18 cellular contexts compared by ENCODE assay signal in the genomic region with DNA sequence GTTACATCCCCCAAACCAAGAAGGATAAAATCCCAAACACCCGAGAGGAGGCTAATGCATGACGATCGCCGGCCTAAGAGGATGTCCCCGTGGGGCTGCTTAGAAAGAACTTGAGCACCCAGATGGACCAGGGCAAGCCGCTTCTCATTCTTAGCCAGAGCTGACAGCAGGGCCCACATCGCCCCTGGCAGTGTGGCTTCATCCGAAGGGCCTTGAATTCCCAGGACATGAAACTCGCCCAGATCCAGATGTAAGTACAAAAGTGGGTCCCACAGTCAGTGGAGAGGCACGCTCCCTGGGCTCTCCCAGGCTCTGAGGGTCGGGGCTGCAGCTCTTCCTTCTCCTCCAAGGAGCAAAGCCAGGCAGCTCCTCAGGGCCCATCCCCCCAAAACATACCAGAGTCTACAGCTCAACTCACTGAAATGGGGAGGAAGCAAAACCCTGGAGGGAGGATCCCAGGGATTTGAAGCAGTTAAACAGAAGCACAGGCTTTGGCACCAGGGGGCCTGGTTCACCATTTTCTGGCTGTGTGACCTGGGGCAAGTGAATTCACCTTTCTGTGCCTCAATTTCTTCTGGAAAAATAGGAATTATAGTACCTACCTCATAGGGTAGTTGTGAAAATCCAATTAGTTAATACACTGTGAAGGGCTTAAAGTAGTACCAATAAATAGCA.
DNase-seq lines count a peak whose midpoint lies in the region; ATAC-seq and TF ChIP-seq lines count a peak whose summit lies in the region.
"Had no signal": no experiment of that assay in that cellular context is flagged by ENCODE, and none has a peak within 500 bp of the region (broad histone marks: within the 10 kb centered on the region; RNA-seq: fewer than 3 reads in every experiment).

No MANE protein-coding gene starts in this region.

- DNase-seq in AG20443 (ENCODE audit: low spot score) (peak; percentile 69), HFFc6 (peak; percentile 23), fibroblast of peridontal ligament (ENCODE audit: extremely low read depth) (peak; percentile 57), neuronal stem cell (ENCODE audit: low spot score) (no peak), Caco-2 (no peak)
- DNase-seq in stimulated activated naive CD4-positive, alpha-beta T cell (lab: John Stamatoyannopoulos, UW) = no peak
- DNase-seq in stimulated activated CD4-positive, alpha-beta T cell treated with anti-CD3 and anti-CD28 coated beads, Interleukin-12 subunit alpha, Interleukin-12 subunit beta, amount 100 ng/mL, for 4 hours = no peak
- DNase-seq: activated B cell treated with CpG ODN at 0.5 μM for 24 hours; activated gamma-delta T cell treated with Interleukin-2 at 50 U/mL for 16 hours; BE2C; GOT3; left colon; NCI-H2107; NCI-H526 treated with DMSO at 0.1 percent for 48 hours; stimulated activated CD4-positive, alpha-beta T cell treated with anti-CD3 and anti-CD28 coated beads, Interleukin-2, amount 100 ng/mL, for 24 hours had no signal

- H3K36me3 Mint-ChIP-seq in HFFc6 (ENCODE audit: low read depth) = no peaks in the 10 kb centered on the region
- H3K36me3 Mint-ChIP-seq in Caco-2 (ENCODE audit: insufficient read depth, unreplicated experiment) = no peaks in the 10 kb centered on the region

- BruUV-seq in Caco-2 (replicated peaks; lab: Mats Ljungman, UMichigan) = no TSS peak

- H3K9me3 Mint-ChIP-seq in HFFc6 = no peaks in the 10 kb centered on the region
- H3K9me3 Mint-ChIP-seq in Caco-2 (ENCODE audit: unreplicated experiment) = no peaks in the 10 kb centered on the region
- H3K9me3 Mint-ChIP-seq: activated B cell treated with CpG ODN at 0.5 μM for 24 hours had no signal

- peak overlapping the region; percentile 21 for H2AK5ac ChIP-seq in neuronal stem cell (ENCODE audit: low read depth, low read length)

- CTCF ChIA-PET in Caco-2 (lab: Charles Lee) = no interaction called here

- H3K27me3 ChIP-seq in neuronal stem cell (ENCODE audit: control insufficient read depth in 3 of 3, insufficient read depth in 3 of 3, low read depth in 1 of 3, low read length in 3 of 3) (peaks cover 0 to 1% (median 0%) of the 10 kb centered on the region in 3 experiments), Caco-2 (replicated peaks; ENCODE audit: control insufficient read depth, insufficient read depth, low read length) (no peaks in the 10 kb centered on the region)
- H3K27me3 ChIP-seq: BE2C, tibial nerve had no signal

- intact Hi-C loops in Caco-2 (cut with micrococcal nuclease; ENCODE audit: unreplicated experiment) = no loop called here

- no peaks in the 10 kb centered on the region for H3K79me1 ChIP-seq in neuronal stem cell (ENCODE audit: low read depth, low read length)

- no peak overlapping the region for H3K23ac ChIP-seq in neuronal stem cell (ENCODE audit: low read depth, low read length, poor library complexity)

- H2BK5ac ChIP-seq in neuronal stem cell (ENCODE audit: low read length) = no peak overlapping the region

- POLR2A ChIA-PET in Caco-2 (lab: Charles Lee) = no interaction called here

- H2BK15ac ChIP-seq in neuronal stem cell (ENCODE audit: low read length) = peak overlapping the region; percentile 50

- H3K4me2 ChIP-seq in neuronal stem cell (ENCODE audit: insufficient read depth, low read length, poor library complexity, severe bottlenecking) = no peak overlapping the region

- H3K9ac ChIP-seq in neuronal stem cell (ENCODE audit: low read depth, low read length, poor library complexity) = no peak overlapping the region

- H3K14ac ChIP-seq in neuronal stem cell (ENCODE audit: low read length) = no peak overlapping the region

- H3K36me3 ChIP-seq in neuronal stem cell (replicated peaks in 1 of 2; ENCODE audit: control insufficient read depth in 2 of 2, insufficient read depth in 2 of 2, low read length in 2 of 2) (peaks cover 0 to 2% of the 10 kb centered on the region in 2 donors), Caco-2 (ENCODE audit: control insufficient read depth, insufficient read depth, low read length) (no peaks in the 10 kb centered on the region)
- H3K36me3 ChIP-seq: BE2C, tibial nerve had no signal

- H3K4me1 Mint-ChIP-seq in HFFc6 (ENCODE audit: low read depth) (peaks cover 28% of the 10 kb centered on the region), Caco-2 (ENCODE audit: low read depth, unreplicated experiment) (no peaks in the 10 kb centered on the region)
- H3K4me1 Mint-ChIP-seq: activated B cell treated with CpG ODN at 0.5 μM for 24 hours had no signal

- no peak overlapping the region for H3K27ac Mint-ChIP-seq in HFFc6
- H3K27ac Mint-ChIP-seq in Caco-2 (ENCODE audit: unreplicated experiment) = no peak overlapping the region
- H3K27ac Mint-ChIP-seq: activated B cell treated with CpG ODN at 0.5 μM for 24 hours had no signal

- H3K4me3 Mint-ChIP-seq in HFFc6 (no peak overlapping the region), Caco-2 (ENCODE audit: unreplicated experiment) (no peak overlapping the region)
- H3K4me3 Mint-ChIP-seq: activated B cell treated with CpG ODN at 0.5 μM for 24 hours had no signal

- H2AFZ ChIP-seq in neuronal stem cell (ENCODE audit: low read length) = no peak overlapping the region

- H3K18ac ChIP-seq in neuronal stem cell (ENCODE audit: low read length) = peak overlapping the region; percentile 76

- ATAC-seq in GM19397 (IDR thresholded peaks at IDR 0.05; ENCODE audit: unreplicated experiment) = no peak
- ATAC-seq: HepG2, left colon had no signal

- no peak overlapping the region for H2BK120ac ChIP-seq in neuronal stem cell (ENCODE audit: low read depth, low read length)

- no peak overlapping the region for H3K4ac ChIP-seq in neuronal stem cell (ENCODE audit: low read length)

- no peak overlapping the region for H3K27ac ChIP-seq in neuronal stem cell (replicated peaks; ENCODE audit: low read length)

- peaks cover 14% of the 10 kb centered on the region for H3K27me3 Mint-ChIP-seq in HFFc6 (ENCODE audit: insufficient read depth)
- H3K27me3 Mint-ChIP-seq in Caco-2 (ENCODE audit: insufficient read depth, unreplicated experiment) = no peaks in the 10 kb centered on the region

- TF ChIP-seq CTCF in HFFc6 (IDR thresholded peaks at IDR 0.05) = no peak
- TF ChIP-seq CTCF in Caco-2 (IDR thresholded peaks at IDR 0.05; ENCODE audit: insufficient read depth in 1 of 2, low read depth in 1 of 2, low read length in 1 of 2, severe bottlenecking in 1 of 2, unreplicated experiment in 1 of 2) = no peak

- peaks cover 39 to 50% of the 10 kb centered on the region in 2 donors for H3K4me1 ChIP-seq in neuronal stem cell (ENCODE audit: control insufficient read depth in 2 of 2, insufficient read depth in 1 of 2, low read depth in 1 of 2, low read length in 2 of 2)
- H3K4me1 ChIP-seq in Caco-2 = no peaks in the 10 kb centered on the region

- no CpG with 5 or more reads among the region's 11 CpGs for WGBS in neuronal stem cell (ENCODE audit: extremely low coverage in 2 of 2, insufficient read length in 2 of 2, insufficient replicate concordance in 1 of 2), 2 donors

- no peak overlapping the region for H3K4me3 ChIP-seq in neuronal stem cell (ENCODE audit: low read length in 2 of 2)
- no peak overlapping the region for H3K4me3 ChIP-seq in Caco-2 (ENCODE audit: low read depth, low read length)
- H3K4me3 ChIP-seq: tibial nerve had no signal

- no peak overlapping the region for H4K8ac ChIP-seq in neuronal stem cell (ENCODE audit: low read depth, low read length)

- H4K91ac ChIP-seq in neuronal stem cell (ENCODE audit: low read depth, low read length, poor library complexity) = no peak overlapping the region

- H2BK12ac ChIP-seq in neuronal stem cell (ENCODE audit: low read length) = peak overlapping the region; percentile 14

- H3K9me3 ChIP-seq in neuronal stem cell (replicated peaks in 1 of 2; ENCODE audit: control insufficient read depth in 2 of 2, insufficient read depth in 1 of 2, low read depth in 1 of 2, low read length in 2 of 2) (no peaks in the 10 kb centered on the region), Caco-2 (no peaks in the 10 kb centered on the region)
- H3K9me3 ChIP-seq: BE2C, tibial nerve had no signal

Comparison
In these comparisons a context has a peak if more than half of its experiments do, and no peak if none do; other contexts are left out.
1. DNase-seq: peak in AG20443 (single experiment), HFFc6 (single experiment) and fibroblast of peridontal ligament (single experiment); none in neuronal stem cell (single experiment), stimulated activated naive CD4-positive, alpha-beta T cell (0 of 6), stimulated activated CD4-positive, alpha-beta T cell treated with anti-CD3 and anti-CD28 coated beads, Interleukin-12 subunit alpha, Interleukin-12 subunit beta, amount 100 ng/mL, for 4 hours (single experiment) and Caco-2 (0 of 2).